ENCODE assay signal across 14 cellular contexts in the genomic region with DNA sequence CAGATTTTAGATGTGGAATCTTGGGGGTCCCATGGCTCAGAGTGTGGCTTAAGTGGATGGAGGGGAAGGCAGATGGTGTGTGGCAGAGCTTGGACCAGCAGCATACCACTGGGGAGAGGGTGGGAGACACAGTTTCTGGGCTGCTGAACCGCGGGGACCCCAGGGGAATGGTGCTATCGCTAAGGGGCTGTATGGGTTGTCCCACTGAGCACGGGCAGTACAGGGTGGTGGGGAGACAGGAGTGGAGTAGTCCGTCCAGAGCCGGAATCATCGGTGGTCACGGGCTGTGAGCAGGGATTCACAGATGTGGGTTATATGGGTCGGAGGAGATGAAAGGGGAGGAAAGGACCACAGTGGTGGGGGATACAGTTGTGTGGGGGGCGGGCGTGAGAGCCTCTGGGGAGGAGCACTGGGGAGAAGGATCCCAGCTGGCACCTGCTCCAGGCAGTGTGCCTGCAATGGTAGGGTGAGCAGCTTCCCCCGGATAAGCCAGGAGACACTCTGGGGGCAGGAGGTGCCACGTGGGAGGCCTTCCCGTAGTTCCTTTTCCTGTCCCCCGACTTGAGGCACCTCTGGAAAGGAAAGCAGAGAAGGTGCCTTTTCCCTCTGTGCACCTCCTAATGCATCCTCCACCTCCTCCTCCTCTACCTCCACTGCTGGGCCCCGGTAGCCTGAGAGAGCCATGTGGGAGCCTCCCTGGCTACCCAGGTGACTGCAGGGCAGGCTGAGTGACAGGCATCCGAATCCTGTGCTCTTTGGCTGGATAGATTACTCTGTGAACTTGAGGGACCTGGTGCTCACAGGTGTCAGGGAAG. TPM values are rescaled to one million over a fixed set of nuclear protein-coding genes. Genes with fewer than 3 reads are reported as not detected.
DNase-seq lines count a peak whose midpoint lies in the region; ATAC-seq and TF ChIP-seq lines count a peak whose summit lies in the region.
"Had no signal": no experiment of that assay in that cellular context is flagged by ENCODE, and none has a peak within 500 bp of the region (broad histone marks: within the 10 kb centered on the region; RNA-seq: fewer than 3 reads in every experiment).

No MANE protein-coding gene starts in this region.

- H3K27me3 Mint-ChIP-seq in chondrocyte (ENCODE audit: low read depth): no peaks in the 10 kb centered on the region
- peaks cover 14% of the 10 kb centered on the region for H3K27me3 Mint-ChIP-seq in neural progenitor cell (ENCODE audit: insufficient read depth, low read depth)

- no peak overlapping the region for H2AK9ac ChIP-seq in IMR-90 (replicated peaks; ENCODE audit: low read depth, low read length, poor library complexity)

- H3K27ac Mint-ChIP-seq in chondrocyte (ENCODE audit: unreplicated experiment) (peak overlapping the region; percentile 54), neural progenitor cell (peak overlapping the region; percentile 70)
- H3K27ac Mint-ChIP-seq: H9 had no signal

- WGBS in IMR-90 (ENCODE audit: extremely low coverage in 2 of 2, insufficient read length in 1 of 2), 2 experiments: 68% methylated on average over 9 of the region's 17 CpGs; no CpG with 5 or more reads in 1 of the 2 experiments
- 47 to 53% methylated on average over 17 of the region's 17 CpGs for WGBS in thyroid gland, 2 donors
- 88% methylated on average over 17 of the region's 17 CpGs for WGBS in mesenchymal stem cell
- WGBS in stomach, 5 donors: 64 to 72% (median 69%) methylated on average over 16 to 17 of the region's 17 CpGs

- H4K5ac ChIP-seq in IMR-90 (ENCODE audit: low read depth, low read length): no peak overlapping the region

- no peak overlapping the region for H2BK15ac ChIP-seq in IMR-90 (ENCODE audit: low read depth, low read length)
- H2BK15ac ChIP-seq in mesenchymal stem cell (ENCODE audit: low read depth, poor library complexity, severe bottlenecking): no peak overlapping the region

- no peaks in the 10 kb centered on the region for H3K4me1 ChIP-seq in IMR-90 (ENCODE audit: control insufficient read depth, insufficient read depth, low read length)
- peaks cover 9% of the 10 kb centered on the region for H3K4me1 ChIP-seq in neural progenitor cell
- H3K4me1 ChIP-seq in thyroid gland: peaks cover 0 to 6% of the 10 kb centered on the region in 2 donors
- H3K4me1 ChIP-seq in mesenchymal stem cell (ENCODE audit: control insufficient read depth, insufficient read depth, low read depth, low read length): peaks cover 4% of the 10 kb centered on the region
- peaks cover 7 to 11% (median 9%) of the 10 kb centered on the region in 4 donors for H3K4me1 ChIP-seq in stomach
- H3K4me1 ChIP-seq: SJCRH30 had no signal

- H3K27me3 ChIP-seq in IMR-90 (ENCODE audit: control insufficient read depth, insufficient read depth, low read length) (no peaks in the 10 kb centered on the region), neural progenitor cell (no peaks in the 10 kb centered on the region), thyroid gland (no peaks in the 10 kb centered on the region), mesenchymal stem cell (ENCODE audit: control insufficient read depth in 1 of 2, insufficient read depth in 1 of 2, low read length in 2 of 2) (peaks cover 0 to 16% of the 10 kb centered on the region in 2 experiments), stomach (no peaks in the 10 kb centered on the region)
- H3K27me3 ChIP-seq: SJCRH30 had no signal

- peaks cover 15% of the 10 kb centered on the region for H3F3A ChIP-seq in neural progenitor cell (ENCODE audit: low read depth)

- no peak overlapping the region for H2BK12ac ChIP-seq in mesenchymal stem cell (ENCODE audit: low read length in 2 of 2)

- peaks cover 55% of the 10 kb centered on the region for H4K20me1 ChIP-seq in IMR-90 (ENCODE audit: insufficient read depth, low read length)
- peaks cover 16% of the 10 kb centered on the region for H4K20me1 ChIP-seq in neural progenitor cell (ENCODE audit: low read depth)

- H3K4me3 Mint-ChIP-seq in chondrocyte (ENCODE audit: unreplicated experiment) (no peak overlapping the region), neural progenitor cell (no peak overlapping the region)
- H3K4me3 Mint-ChIP-seq: H9 had no signal

- H3K56ac ChIP-seq in IMR-90 (ENCODE audit: extremely low read depth, insufficient read depth, low read length): no peak overlapping the region

- H3K9me3 Mint-ChIP-seq in chondrocyte (ENCODE audit: low read depth) (no peaks in the 10 kb centered on the region), neural progenitor cell (no peaks in the 10 kb centered on the region)
- H3K9me3 Mint-ChIP-seq: H9 had no signal

- intact Hi-C loops in IMR-90 (cut with micrococcal nuclease): no loop called here
- intact Hi-C loops in thyroid gland (cut with DNase I): no loop called here
- intact Hi-C loops in stomach (cut with DNase I; ENCODE audit: low total_unique reads): no loop called here

- H2BK5ac ChIP-seq in IMR-90 (ENCODE audit: low read depth, low read length, poor library complexity, severe bottlenecking) (no peak overlapping the region), mesenchymal stem cell (ENCODE audit: low read depth, low read length, poor library complexity, severe bottlenecking) (no peak overlapping the region)

- no TSS peak for BruUV-seq in IMR-90 (replicated peaks; lab: Mats Ljungman, UMichigan)

- ATAC-seq in IMR-90 (ENCODE audit: low read depth) (peak; percentile 19), HG02642 (IDR thresholded peaks at IDR 0.05; ENCODE audit: poor library complexity, unreplicated experiment) (no peak)

- H3K9me3 ChIP-seq in IMR-90 (ENCODE audit: control insufficient read depth, insufficient read depth, low read length) (no peaks in the 10 kb centered on the region), neural progenitor cell (ENCODE audit: low read depth) (no peaks in the 10 kb centered on the region), thyroid gland (no peaks in the 10 kb centered on the region), mesenchymal stem cell (ENCODE audit: control insufficient read depth, low read length) (no peaks in the 10 kb centered on the region), stomach (no peaks in the 10 kb centered on the region)
- H3K9me3 ChIP-seq: SJCRH30 had no signal

- H3K36me3 ChIP-seq in IMR-90 (ENCODE audit: control insufficient read depth, insufficient read depth, low read length): peaks cover 26% of the 10 kb centered on the region
- peaks cover under 1% of the 10 kb centered on the region for H3K36me3 ChIP-seq in neural progenitor cell
- H3K36me3 ChIP-seq in thyroid gland: peaks cover 17 to 25% of the 10 kb centered on the region in 2 donors
- peaks cover 29 to 30% of the 10 kb centered on the region in 2 experiments for H3K36me3 ChIP-seq in mesenchymal stem cell (ENCODE audit: control insufficient read depth in 1 of 2, insufficient read depth in 2 of 2, low read depth in 1 of 2, low read length in 2 of 2)
- H3K36me3 ChIP-seq in stomach: peaks cover 11 to 26% (median 20%) of the 10 kb centered on the region in 4 donors
- H3K36me3 ChIP-seq: SJCRH30 had no signal

- H3K23ac ChIP-seq in IMR-90 (ENCODE audit: low read depth, low read length): no peak overlapping the region
- H3K23ac ChIP-seq in mesenchymal stem cell (ENCODE audit: low read length in 2 of 2): no peak overlapping the region

- H4K8ac ChIP-seq in IMR-90 (ENCODE audit: low read depth in 2 of 2, low read length in 2 of 2) (no peak overlapping the region), mesenchymal stem cell (ENCODE audit: low read length) (no peak overlapping the region)

- H2AFZ ChIP-seq in IMR-90 (replicated peaks; ENCODE audit: low read length, poor library complexity) (peak overlapping the region; percentile 61), neural progenitor cell (replicated peaks) (no peak overlapping the region), mesenchymal stem cell (ENCODE audit: low read depth, low read length) (no peak overlapping the region)

- H3K9ac ChIP-seq in IMR-90 (ENCODE audit: low read depth, low read length) (no peak overlapping the region), neural progenitor cell (no peak overlapping the region), mesenchymal stem cell (ENCODE audit: low read length) (no peak overlapping the region)

- no peak for TF ChIP-seq EP300 in stomach (IDR thresholded peaks at IDR 0.05)

- no peak for TF ChIP-seq POLR2A in IMR-90 (IDR thresholded peaks at IDR 0.05; ENCODE audit: low read depth, low read length)
- no peak for TF ChIP-seq POLR2A in thyroid gland (IDR thresholded peaks at IDR 0.05)
- TF ChIP-seq POLR2A in stomach (IDR thresholded peaks at IDR 0.05): no peak

- CTCF ChIA-PET in IMR-90 (lab: Yijun Ruan, JAX): interaction anchor here (10.0 kb wide), 1 partner anchor 153 kb away, joined by 88 read pairs; no protein-coding TSS in a partner anchor

- dilution Hi-C loops in IMR-90 (cut with HindIII; ENCODE audit: low sequenced_read_pairs, unreplicated experiment): loop anchor here (25.0 kb wide), 1 partner anchor 158 kb away; no protein-coding TSS in a partner anchor

- H3K79me1 ChIP-seq in IMR-90 (ENCODE audit: low read depth in 1 of 2, low read length in 2 of 2) (0 out of 4 replicates have a peak, but pooled peaks cover 0 to 5% of the 10 kb centered on the region in 2 experiments), mesenchymal stem cell (replicated peaks; ENCODE audit: low read length, poor library complexity, severe bottlenecking) (no peaks in the 10 kb centered on the region)

- TF ChIP-seq RAD21 in IMR-90 (IDR thresholded peaks at IDR 0.05; ENCODE audit: low read length): no peak

- H3K4me3 ChIP-seq in IMR-90 (ENCODE audit: insufficient read depth, low read depth, low read length) (no peak overlapping the region), neural progenitor cell (no peak overlapping the region), thyroid gland (replicated peaks in 1 of 3) (no peak overlapping the region), mesenchymal stem cell (ENCODE audit: insufficient read depth in 1 of 2, low read depth in 1 of 2, low read length in 2 of 2) (no peak overlapping the region), stomach (no peak overlapping the region)
- H3K4me3 ChIP-seq: SJCRH30 had no signal

- POLR2A ChIA-PET in IMR-90 (lab: Charles Lee; ENCODE audit: unreplicated experiment): interaction anchor here (0.6 kb wide), 1 partner anchor 1090 kb away, joined by 6 read pairs; no protein-coding TSS in a partner anchor

- TF ChIP-seq CTCF in IMR-90 (conservative IDR thresholded peaks at IDR 0.05; ENCODE audit: low read depth, low read length) (no peak), chondrocyte (IDR thresholded peaks at IDR 0.05) (no peak), neural progenitor cell (IDR thresholded peaks at IDR 0.05) (no peak), thyroid gland (IDR thresholded peaks at IDR 0.05) (no peak), stomach (IDR thresholded peaks at IDR 0.05) (no peak)

- DNase-seq in IMR-90: peak; percentile 73
- DNase-seq in chondrocyte (ENCODE audit: low spot score): no peak
- no peak for DNase-seq in neural progenitor cell (ENCODE audit: low spot score)
- peak; percentile 26 to 45 for DNase-seq in thyroid gland
- DNase-seq in mesenchymal stem cell: no peak
- no peak for DNase-seq in stomach
- DNase-seq: H9; MM.1S; NCI-H2029; NCI-H510A treated with DMSO at 0.1 percent for 48 hours; NK-92 treated with Interleukin-12 subunit alpha and Interleukin-12 subunit beta, amount 100 ng/mL, for 24 hours; SJCRH30 had no signal

- no peak overlapping the region for H2BK120ac ChIP-seq in IMR-90 (ENCODE audit: low read depth, low read length)
- H2BK120ac ChIP-seq in mesenchymal stem cell (ENCODE audit: low read depth, low read length): no peak overlapping the region

- H2AK5ac ChIP-seq in IMR-90 (ENCODE audit: low read depth, low read length): no peak overlapping the region
- H2AK5ac ChIP-seq in mesenchymal stem cell (ENCODE audit: low read length, severe bottlenecking): no peak overlapping the region

- H3K9me1 ChIP-seq in IMR-90 (ENCODE audit: insufficient read depth, low read length): 0 out of 2 replicates have a peak, but pooled peaks cover 4% of the 10 kb centered on the region

- peaks cover 21% of the 10 kb centered on the region for H3K36me3 Mint-ChIP-seq in chondrocyte (ENCODE audit: low read depth)
- peaks cover 11% of the 10 kb centered on the region for H3K36me3 Mint-ChIP-seq in neural progenitor cell

- H2BK20ac ChIP-seq in IMR-90 (ENCODE audit: low read depth, low read length): no peak overlapping the region

- no peak overlapping the region for H3K18ac ChIP-seq in IMR-90 (ENCODE audit: low read depth, low read length)
- no peak overlapping the region for H3K18ac ChIP-seq in mesenchymal stem cell (ENCODE audit: low read depth in 1 of 2, low read length in 2 of 2)

- in situ Hi-C loops in IMR-90 (cut with MboI; ENCODE audit: low sequenced_read_pairs): no loop called here

- no peak overlapping the region for H3K4me2 ChIP-seq in IMR-90 (ENCODE audit: low read depth, low read length)
- no peak overlapping the region for H3K4me2 ChIP-seq in neural progenitor cell
- no peak overlapping the region for H3K4me2 ChIP-seq in mesenchymal stem cell (ENCODE audit: low read length, poor library complexity, severe bottlenecking)

- H4K91ac ChIP-seq in IMR-90 (ENCODE audit: insufficient read depth, low read depth, low read length) (no peak overlapping the region), mesenchymal stem cell (ENCODE audit: low read length) (no peak overlapping the region)

- no peaks in the 10 kb centered on the region for H3K79me2 ChIP-seq in neural progenitor cell (ENCODE audit: low read depth)

- H3K4me1 Mint-ChIP-seq in chondrocyte (ENCODE audit: low read depth): peaks cover 9% of the 10 kb centered on the region
- peaks cover 26% of the 10 kb centered on the region for H3K4me1 Mint-ChIP-seq in neural progenitor cell

- no peak overlapping the region for H3K4ac ChIP-seq in IMR-90 (ENCODE audit: low read depth, low read length)
- H3K4ac ChIP-seq in mesenchymal stem cell (ENCODE audit: low read depth in 1 of 2, low read length in 2 of 2): no peak overlapping the region

- H3K27ac ChIP-seq in IMR-90 (ENCODE audit: insufficient read depth, low read length) (no peak overlapping the region), neural progenitor cell (no peak overlapping the region), thyroid gland (no peak overlapping the region), mesenchymal stem cell (ENCODE audit: low read length, poor library complexity, severe bottlenecking) (no peak overlapping the region), stomach (peak overlapping the region in 2 of 5 donors; percentile 31 to 60)
- H3K27ac ChIP-seq: RWPE1, SJCRH30 had no signal

- H3K14ac ChIP-seq in IMR-90 (replicated peaks; ENCODE audit: low read depth, low read length): no peak overlapping the region
- no peak overlapping the region for H3K14ac ChIP-seq in mesenchymal stem cell (ENCODE audit: low read length in 2 of 2)

RNA-seq across cellular contexts. Expression of a gene that starts 24.9 kb away (rescaled TPM):
- total RNA-seq in IMR-90 (2012; rRNA removed) (392 and 433 TPM in 2 replicates), chondrocyte (403 to 502 TPM (median 500 TPM) in 3 replicates), neural progenitor cell (ENCODE audit: low replicate concordance) (150 and 249 TPM in 2 replicates), thyroid gland (1,000 to 10,000 TPM in 1 of 4 donors, 100 to 1,000 TPM in 3; 704 to 1,519 (median 952) TPM), stomach (100 to 1,000 TPM; 166 to 923 (median 548) TPM)
- polyA plus RNA-seq in IMR-90 (2012; rRNA removed) (1,339 and 1,767 TPM in 2 replicates), stomach (100 to 1,000 TPM in 2 of 3 donors, 10 to 100 TPM in 1; 92.1 to 215 (median 128) TPM)
- polyA plus RNA-seq in IMR-90 (2012; cell fraction: cytosol; rRNA removed): 847 and 1,056 TPM in 2 replicates
- 732 and 841 TPM in 2 replicates for polyA plus RNA-seq in IMR-90 (2012; cell fraction: nucleus; rRNA removed; ENCODE audit: low replicate concordance)
- polyA plus RNA-seq in mesenchymal stem cell (2013, experiment 1 of 2): 440 TPM
- polyA plus RNA-seq in mesenchymal stem cell (2013, experiment 2 of 2): 419 TPM

RNA-seq across cellular contexts. Expression of a gene that starts 37.3 kb away (rescaled TPM):
- total RNA-seq in IMR-90 (2012; rRNA removed): 33.5 and 36.7 TPM in 2 replicates
- 236 and 257 TPM in 2 replicates for polyA plus RNA-seq in IMR-90 (2012; rRNA removed)
- 205 and 355 TPM in 2 replicates for polyA plus RNA-seq in IMR-90 (2012; cell fraction: cytosol; rRNA removed)
- polyA plus RNA-seq in IMR-90 (2012; cell fraction: nucleus; rRNA removed; ENCODE audit: low replicate concordance): 73.3 and 119 TPM in 2 replicates
- 1,045 to 1,857 TPM (median 1,848 TPM) in 3 replicates for total RNA-seq in chondrocyte
- 371 and 935 TPM in 2 replicates for total RNA-seq in neural progenitor cell (ENCODE audit: low replicate concordance)
- 10 to 100 TPM; 26.5 to 45.0 (median 40.0) TPM for total RNA-seq in thyroid gland
- polyA plus RNA-seq in mesenchymal stem cell (2013, experiment 1 of 2): 285 TPM
- polyA plus RNA-seq in mesenchymal stem cell (2013, experiment 2 of 2): 282 TPM
- total RNA-seq in stomach: 100 to 1,000 TPM; 180 to 636 (median 529) TPM
- polyA plus RNA-seq in stomach: 100 to 1,000 TPM; 106 to 285 (median 238) TPM

Comparison
In these comparisons a context has a peak if more than half of its experiments do, and no peak if none do; other contexts are left out.
1. DNase-seq: peak in IMR-90 (single experiment) and thyroid gland (2 of 2); none in chondrocyte (single experiment), neural progenitor cell (single experiment), mesenchymal stem cell (single experiment) and stomach (single experiment).